Comparison of ENCODE assay signal across 8 cellular contexts in the genomic region with DNA sequence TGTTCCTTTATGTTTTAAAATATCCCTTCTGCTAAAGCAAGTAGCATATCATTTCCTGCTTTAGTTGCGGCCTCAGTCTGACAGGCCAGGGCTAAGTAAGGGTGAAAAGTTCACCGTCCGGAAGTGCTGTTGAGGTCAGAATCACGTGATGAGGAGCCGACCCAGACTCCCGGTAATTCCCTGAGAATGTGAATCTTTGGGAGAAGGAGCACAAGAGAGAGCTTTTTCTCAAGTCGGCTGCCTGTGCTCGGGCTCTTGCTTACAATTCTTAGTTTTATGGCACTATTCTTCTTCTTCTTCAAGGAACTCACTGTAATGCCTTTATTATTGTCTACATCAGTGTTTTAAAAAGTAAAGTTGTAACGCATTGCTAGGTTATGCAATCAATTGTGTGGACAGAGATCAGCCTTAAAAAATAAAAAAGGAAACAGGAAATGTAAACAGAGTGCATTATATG.
A peak's percentile ranks its signal among the peaks of the same experiment; 100 is the strongest.
DNase-seq lines count a peak whose midpoint lies in the region; ATAC-seq and TF ChIP-seq lines count a peak whose summit lies in the region.

No MANE protein-coding gene starts in this region.

- H3K27ac ChIP-seq in OCI-LY3 (ENCODE audit: low read length) (no peak overlapping the region), transverse colon (peak overlapping the region; percentile 60 to 81 (median 72))

- H3K36me3 ChIP-seq in OCI-LY3 (replicated peaks; ENCODE audit: low read depth, low read length) (no peaks in the 10 kb centered on the region), transverse colon (no peaks in the 10 kb centered on the region)

- peaks cover 22% of the 10 kb centered on the region for H3K4me1 Mint-ChIP-seq in dendritic cell treated with granulocyte-macrophage colony-stimulating factor and Interleukin-4, amounts not matched to agents 40 ng/mL and 50 ng/mL, for 4 days (ENCODE audit: low read depth)

- H3K27ac Mint-ChIP-seq in dendritic cell treated with granulocyte-macrophage colony-stimulating factor and Interleukin-4, amounts not matched to agents 40 ng/mL and 50 ng/mL, for 4 days: no peak overlapping the region

- H3K27me3 Mint-ChIP-seq in dendritic cell treated with granulocyte-macrophage colony-stimulating factor and Interleukin-4, amounts not matched to agents 40 ng/mL and 50 ng/mL, for 4 days: no peaks in the 10 kb centered on the region

- in situ Hi-C loops in transverse colon (cut with MboI; ENCODE audit: low pct_ligation_motif_present in 1 of 4, low pct_unique_long_range_greater_than_20kb in 1 of 4, low sequenced_read_pairs in 3 of 4): no loop called here

- no peaks in the 10 kb centered on the region for H3K36me3 Mint-ChIP-seq in dendritic cell treated with granulocyte-macrophage colony-stimulating factor and Interleukin-4, amounts not matched to agents 40 ng/mL and 50 ng/mL, for 4 days (ENCODE audit: low read depth)

- WGBS in transverse colon (ENCODE audit: low coverage in 1 of 2), 2 donors: 2% methylated on average over 8 to 9 of the region's 9 CpGs

- peak overlapping the region; percentile 74; the same call in 1 of the 2 replicates for H2AFZ ChIP-seq in OCI-LY3 (ENCODE audit: low read depth, low read length)

- H3K27me3 ChIP-seq in OCI-LY3 (ENCODE audit: low read depth, low read length) (no peaks in the 10 kb centered on the region), transverse colon (no peaks in the 10 kb centered on the region)

- peak overlapping the region; percentile 45 for H3K4me2 ChIP-seq in OCI-LY3 (ENCODE audit: low read length)

- H3K9ac ChIP-seq in OCI-LY3 (ENCODE audit: low read length): no peak overlapping the region

- peak overlapping the region; percentile 50 for H3K4me3 Mint-ChIP-seq in dendritic cell treated with granulocyte-macrophage colony-stimulating factor and Interleukin-4, amounts not matched to agents 40 ng/mL and 50 ng/mL, for 4 days

- peak; percentile 9 for DNase-seq in activated CD4-positive, alpha-beta T cell treated with anti-CD3 and anti-CD28 coated beads for 48 hours
- no peak for DNase-seq in activated CD4-positive, alpha-beta T cell treated with anti-CD3 and anti-CD28 coated beads, Interleukin-2, amount 50 U/mL, for 4 hours
- DNase-seq in lung microvascular endothelial cell (ENCODE audit: low read depth in 2 of 2) (peak; percentile 71 to 98), transverse colon (peak; percentile 73), NCI-H1092 (lab: John Stamatoyannopoulos, UW) (no peak)

- H3K9me3 Mint-ChIP-seq in dendritic cell treated with granulocyte-macrophage colony-stimulating factor and Interleukin-4, amounts not matched to agents 40 ng/mL and 50 ng/mL, for 4 days: no peaks in the 10 kb centered on the region

- no peaks in the 10 kb centered on the region for H3K79me2 ChIP-seq in OCI-LY3 (ENCODE audit: low read length)

- no peaks in the 10 kb centered on the region for H4K20me1 ChIP-seq in OCI-LY3 (ENCODE audit: insufficient read depth, low read length)

- H3K9me3 ChIP-seq in OCI-LY3 (ENCODE audit: insufficient read depth, low read length) (no peaks in the 10 kb centered on the region), transverse colon (no peaks in the 10 kb centered on the region)

- H3K4me3 ChIP-seq in OCI-LY3 (ENCODE audit: low read length): peak overlapping the region; percentile 40
- peak overlapping the region in 3 of 4 donors; percentile 10 to 42 (median 27) for H3K4me3 ChIP-seq in transverse colon

- TF ChIP-seq CTCF in OCI-LY3 (IDR thresholded peaks at IDR 0.05; ENCODE audit: low read depth, low read length) (no peak), transverse colon (IDR thresholded peaks at IDR 0.05) (no peak)

- intact Hi-C loops in dendritic cell treated with granulocyte-macrophage colony-stimulating factor and Interleukin-4, amounts not matched to agents 40 ng/mL and 50 ng/mL, for 4 days (cut with micrococcal nuclease): no loop called here
- intact Hi-C loops in transverse colon (cut with DNase I; ENCODE audit: low total_unique reads): no loop called here

- ATAC-seq in HG02798 (IDR thresholded peaks at IDR 0.05; ENCODE audit: poor library complexity, unreplicated experiment): peak; percentile 65

- TF ChIP-seq POLR2A in transverse colon (IDR thresholded peaks at IDR 0.05): no peak

- no peaks in the 10 kb centered on the region for H3K4me1 ChIP-seq in OCI-LY3 (ENCODE audit: low read length)
- H3K4me1 ChIP-seq in transverse colon: peaks cover 4 to 21% (median 12%) of the 10 kb centered on the region in 4 donors

- no peak for TF ChIP-seq EP300 in transverse colon (IDR thresholded peaks at IDR 0.05; ENCODE audit: low read depth)

Comparison
In these comparisons a context has a peak if more than half of its experiments do, and no peak if none do; other contexts are left out.
1. DNase-seq: peak in activated CD4-positive, alpha-beta T cell treated with anti-CD3 and anti-CD28 coated beads for 48 hours (single experiment), lung microvascular endothelial cell (2 of 2) and transverse colon (single experiment); none in activated CD4-positive, alpha-beta T cell treated with anti-CD3 and anti-CD28 coated beads, Interleukin-2, amount 50 U/mL, for 4 hours (0 of 2) and NCI-H1092 (single experiment).